Comparison of ENCODE assay signal across 1 cellular context in the genomic region with DNA sequence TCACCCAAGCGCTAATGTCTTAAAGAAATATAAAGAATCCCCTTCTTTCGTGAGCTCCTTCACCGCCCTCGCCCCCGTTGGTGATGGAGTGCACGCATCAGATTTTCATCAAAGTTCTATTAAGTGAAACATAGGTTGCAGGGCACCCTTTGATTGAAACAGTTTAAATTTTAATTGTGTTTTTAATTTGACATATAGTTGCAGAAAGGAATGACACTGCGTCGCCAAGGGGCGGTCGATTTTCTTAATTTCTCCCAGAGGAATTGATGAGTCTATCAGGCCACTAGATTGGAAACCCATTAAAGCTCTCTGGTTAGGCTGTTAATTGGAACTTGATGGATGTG.
TF ChIP-seq lines count a peak whose summit lies in the region.

No MANE protein-coding gene starts in this region.

TF ChIP-seq in WTC11, 78 proteins besides CTCF, POLR2A, EP300 and RAD21 (continued from another document):
- TF ChIP-seq, protein P1, sequence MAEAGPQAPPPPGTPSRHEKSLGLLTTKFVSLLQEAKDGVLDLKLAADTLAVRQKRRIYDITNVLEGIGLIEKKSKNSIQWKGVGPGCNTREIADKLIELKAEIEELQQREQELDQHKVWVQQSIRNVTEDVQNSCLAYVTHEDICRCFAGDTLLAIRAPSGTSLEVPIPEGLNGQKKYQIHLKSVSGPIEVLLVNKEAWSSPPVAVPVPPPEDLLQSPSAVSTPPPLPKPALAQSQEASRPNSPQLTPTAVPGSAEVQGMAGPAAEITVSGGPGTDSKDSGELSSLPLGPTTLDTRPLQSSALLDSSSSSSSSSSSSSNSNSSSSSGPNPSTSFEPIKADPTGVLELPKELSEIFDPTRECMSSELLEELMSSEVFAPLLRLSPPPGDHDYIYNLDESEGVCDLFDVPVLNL (CRISPR knock-in tag; IDR thresholded peaks at IDR 0.05; ENCODE audit: borderline replicate concordance, low read depth): no peak
- TF ChIP-seq, protein P2, sequence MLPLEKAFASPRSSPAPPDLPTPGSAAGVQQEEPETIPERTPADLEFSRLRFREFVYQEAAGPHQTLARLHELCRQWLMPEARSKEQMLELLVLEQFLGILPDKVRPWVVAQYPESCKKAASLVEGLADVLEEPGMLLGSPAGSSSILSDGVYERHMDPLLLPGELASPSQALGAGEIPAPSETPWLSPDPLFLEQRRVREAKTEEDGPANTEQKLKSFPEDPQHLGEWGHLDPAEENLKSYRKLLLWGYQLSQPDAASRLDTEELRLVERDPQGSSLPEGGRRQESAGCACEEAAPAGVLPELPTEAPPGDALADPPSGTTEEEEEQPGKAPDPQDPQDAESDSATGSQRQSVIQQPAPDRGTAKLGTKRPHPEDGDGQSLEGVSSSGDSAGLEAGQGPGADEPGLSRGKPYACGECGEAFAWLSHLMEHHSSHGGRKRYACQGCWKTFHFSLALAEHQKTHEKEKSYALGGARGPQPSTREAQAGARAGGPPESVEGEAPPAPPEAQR (CRISPR knock-in tag; IDR thresholded peaks at IDR 0.05): no peak
- TF ChIP-seq TEAD4 (CRISPR knock-in tag; IDR thresholded peaks at IDR 0.05): no peak
- no peak for TF ChIP-seq TEAD1 (CRISPR knock-in tag; IDR thresholded peaks at IDR 0.05)
- no peak for TF ChIP-seq JUN (CRISPR knock-in tag; IDR thresholded peaks at IDR 0.05)
- no peak for TF ChIP-seq ZNF219 (CRISPR knock-in tag; IDR thresholded peaks at IDR 0.05; ENCODE audit: borderline replicate concordance)
- no peak for TF ChIP-seq RELA (CRISPR knock-in tag; IDR thresholded peaks at IDR 0.05; ENCODE audit: borderline replicate concordance)
- TF ChIP-seq NFATC4 (CRISPR knock-in tag; IDR thresholded peaks at IDR 0.05): no peak
- TF ChIP-seq, protein P3, sequence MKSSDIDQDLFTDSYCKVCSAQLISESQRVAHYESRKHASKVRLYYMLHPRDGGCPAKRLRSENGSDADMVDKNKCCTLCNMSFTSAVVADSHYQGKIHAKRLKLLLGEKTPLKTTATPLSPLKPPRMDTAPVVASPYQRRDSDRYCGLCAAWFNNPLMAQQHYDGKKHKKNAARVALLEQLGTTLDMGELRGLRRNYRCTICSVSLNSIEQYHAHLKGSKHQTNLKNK (CRISPR knock-in tag; IDR thresholded peaks at IDR 0.05): no peak
- no peak for TF ChIP-seq CREB1 (CRISPR knock-in tag; IDR thresholded peaks at IDR 0.05)
- TF ChIP-seq EMX1 (CRISPR knock-in tag; IDR thresholded peaks at IDR 0.05): no peak
- no peak for TF ChIP-seq ELF4 (CRISPR knock-in tag; IDR thresholded peaks at IDR 0.05; ENCODE audit: low read depth)
- TF ChIP-seq ZNF423 (CRISPR knock-in tag; IDR thresholded peaks at IDR 0.05): no peak
- TF ChIP-seq SMAD4 (CRISPR knock-in tag; IDR thresholded peaks at IDR 0.05): no peak
- no peak for TF ChIP-seq GTF2I (CRISPR knock-in tag; conservative IDR thresholded peaks at IDR 0.05)
- TF ChIP-seq, protein P4, sequence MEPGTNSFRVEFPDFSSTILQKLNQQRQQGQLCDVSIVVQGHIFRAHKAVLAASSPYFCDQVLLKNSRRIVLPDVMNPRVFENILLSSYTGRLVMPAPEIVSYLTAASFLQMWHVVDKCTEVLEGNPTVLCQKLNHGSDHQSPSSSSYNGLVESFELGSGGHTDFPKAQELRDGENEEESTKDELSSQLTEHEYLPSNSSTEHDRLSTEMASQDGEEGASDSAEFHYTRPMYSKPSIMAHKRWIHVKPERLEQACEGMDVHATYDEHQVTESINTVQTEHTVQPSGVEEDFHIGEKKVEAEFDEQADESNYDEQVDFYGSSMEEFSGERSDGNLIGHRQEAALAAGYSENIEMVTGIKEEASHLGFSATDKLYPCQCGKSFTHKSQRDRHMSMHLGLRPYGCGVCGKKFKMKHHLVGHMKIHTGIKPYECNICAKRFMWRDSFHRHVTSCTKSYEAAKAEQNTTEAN (CRISPR knock-in tag; IDR thresholded peaks at IDR 0.05): no peak
- no peak for TF ChIP-seq ETV6 (CRISPR knock-in tag; IDR thresholded peaks at IDR 0.05)
